In genomic region chr2:235534608-235535422, GRCh38 we compare ENCODE assay signal across 18 cellular contexts. TPM values are rescaled to one million over a fixed set of nuclear protein-coding genes. Genes with fewer than 3 reads are reported as not detected.
DNase-seq lines count a peak whose midpoint lies in the region; ATAC-seq and TF ChIP-seq lines count a peak whose summit lies in the region.
"Had no signal": no experiment of that assay in that cellular context is flagged by ENCODE, and none has a peak within 500 bp of the region (broad histone marks: within the 10 kb centered on the region; RNA-seq: fewer than 3 reads in every experiment).

No MANE protein-coding gene starts in this region.

- H3K4me2 ChIP-seq in BLaER1 = peak overlapping the region; percentile 97
- H3K4me2 ChIP-seq in neural cell (ENCODE audit: low read length) = no peak overlapping the region

- TF ChIP-seq RAD21 in neural cell (conservative IDR thresholded peaks at IDR 0.05) = no peak

- H3F3A ChIP-seq in neural cell (ENCODE audit: insufficient read depth, low read length, poor library complexity, severe bottlenecking) = no peaks in the 10 kb centered on the region

- no peaks in the 10 kb centered on the region for H3K9me2 ChIP-seq in neural cell (ENCODE audit: insufficient read depth, low read length)

- H3K4me3 Mint-ChIP-seq in chondrocyte (ENCODE audit: unreplicated experiment) = no peak overlapping the region
- H3K4me3 Mint-ChIP-seq: CD14-positive monocyte had no signal

- H3K79me2 ChIP-seq in neural cell (replicated peaks; ENCODE audit: insufficient read depth, low read length) = peaks cover 26% of the 10 kb centered on the region

- H3K27ac ChIP-seq in BLaER1 = peak overlapping the region; percentile 77; the same call in 1 of the 2 replicates
- no peak overlapping the region for H3K27ac ChIP-seq in neural cell (ENCODE audit: low read length)
- H3K27ac ChIP-seq: adrenal gland, coronary artery, GM23248, thoracic aorta, VCaP had no signal

- TF ChIP-seq EP300 in neural cell (conservative IDR thresholded peaks at IDR 0.05; ENCODE audit: poor library complexity, severe bottlenecking) = peak; percentile 86

- no peaks in the 10 kb centered on the region for H3K36me3 Mint-ChIP-seq in chondrocyte (ENCODE audit: low read depth)
- H3K36me3 Mint-ChIP-seq: CD14-positive monocyte had no signal

- H3K9me3 Mint-ChIP-seq in chondrocyte (ENCODE audit: low read depth) = peaks cover 4% of the 10 kb centered on the region

- H3K9ac ChIP-seq in BLaER1 (peak overlapping the region; percentile 68; the same call in 1 of the 2 replicates), neural cell (ENCODE audit: low read length) (no peak overlapping the region)
- H3K9ac ChIP-seq: GM23248 had no signal

- H3K36me3 ChIP-seq in BLaER1 = no peaks in the 10 kb centered on the region
- H3K36me3 ChIP-seq in neural cell (ENCODE audit: insufficient read depth, low read length) = no peaks in the 10 kb centered on the region
- H3K36me3 ChIP-seq: adrenal gland, thoracic aorta had no signal

- H3K27me3 ChIP-seq in BLaER1 = no peaks in the 10 kb centered on the region
- H3K27me3 ChIP-seq in neural cell (ENCODE audit: insufficient read depth, low read depth, low read length) = no peaks in the 10 kb centered on the region
- H3K27me3 ChIP-seq: adrenal gland had no signal

- TF ChIP-seq CTCF in chondrocyte (IDR thresholded peaks at IDR 0.05) (no peak), neural cell (IDR thresholded peaks at IDR 0.05; ENCODE audit: poor library complexity, severe bottlenecking) (no peak)

- no peaks in the 10 kb centered on the region for H3K27me3 Mint-ChIP-seq in chondrocyte (ENCODE audit: low read depth)

- DNase-seq in NCI-H187 (lab: John Stamatoyannopoulos, UW) = peak; percentile 6 to 25
- DNase-seq in chondrocyte (ENCODE audit: low spot score) = peak; percentile 69
- DNase-seq in OCI-M1 (lab: John Stamatoyannopoulos, UW) = no peak
- no peak for DNase-seq in GF-D8 (lab: John Stamatoyannopoulos, UW)
- DNase-seq in NCI-H82 treated with DMSO at 0.1 percent for 48 hours (lab: John Stamatoyannopoulos, UW; ENCODE audit: unreplicated experiment) = no peak
- DNase-seq: ACHN; activated CD4-positive, alpha-beta T cell treated with anti-CD3 and anti-CD28 coated beads, Interleukin-2, amount 50 U/mL, for 4 hours; adrenal gland; GM23248; T-helper 2 cell had no signal

- H4K20me1 ChIP-seq in BLaER1 = peaks cover 69% of the 10 kb centered on the region
- H4K20me1 ChIP-seq in neural cell (ENCODE audit: insufficient read depth) = peaks cover 2% of the 10 kb centered on the region

- H3K27ac Mint-ChIP-seq in chondrocyte (ENCODE audit: unreplicated experiment) = no peak overlapping the region
- H3K27ac Mint-ChIP-seq: CD14-positive monocyte had no signal

- H3K4me3 ChIP-seq in BLaER1 (peak overlapping the region; percentile 51), neural cell (ENCODE audit: low read length) (peak overlapping the region; percentile 46)
- H3K4me3 ChIP-seq: adrenal gland, coronary artery, GM23248, thoracic aorta had no signal

- no peak for ATAC-seq in HG02970 (IDR thresholded peaks at IDR 0.05; ENCODE audit: low FRiP score, unreplicated experiment)
- ATAC-seq: sciatic nerve had no signal

- peaks cover 7% of the 10 kb centered on the region for H3K9me3 ChIP-seq in BLaER1
- no peaks in the 10 kb centered on the region for H3K9me3 ChIP-seq in neural cell (ENCODE audit: low read length)
- H3K9me3 ChIP-seq: adrenal gland had no signal

- peaks cover 7% of the 10 kb centered on the region for H3K4me1 Mint-ChIP-seq in chondrocyte (ENCODE audit: low read depth)
- H3K4me1 Mint-ChIP-seq: CD14-positive monocyte had no signal

- H3K4me1 ChIP-seq in BLaER1 = peaks cover 61% of the 10 kb centered on the region

- no peak overlapping the region for H2AFZ ChIP-seq in neural cell (ENCODE audit: low read depth, low read length)
- H2AFZ ChIP-seq: GM23248 had no signal

TF ChIP-seq in neural cell, 6 proteins besides CTCF, POLR2A, EP300 and RAD21:
- TF ChIP-seq MXI1 (conservative IDR thresholded peaks at IDR 0.05; ENCODE audit: poor library complexity, severe bottlenecking) (no peak), POLR2AphosphoS5 (IDR thresholded peaks at IDR 0.05) (peak; percentile 41), REST (IDR thresholded peaks at IDR 0.05; ENCODE audit: borderline replicate concordance) (peak; percentile 36), SMC3 (conservative IDR thresholded peaks at IDR 0.05; ENCODE audit: poor library complexity) (no peak)

RNA-seq across cellular contexts. Expression of gene AGAP1, which starts 41.0 kb away (rescaled TPM):
- 35.5 to 46.7 TPM (median 39.0 TPM) in 3 replicates for total RNA-seq in chondrocyte
- polyA plus RNA-seq in neural cell = 17.4 and 21.9 TPM in 2 replicates
- polyA minus RNA-seq in neural cell = 74.5 and 87.4 TPM in 2 replicates
- polyA plus RNA-seq: CD14-positive monocyte had no signal

Comparison
In these comparisons a context has a peak if more than half of its experiments do, and no peak if none do; other contexts are left out.
1. DNase-seq: peak in NCI-H187 (2 of 2) and chondrocyte (single experiment); none in OCI-M1 (single experiment), GF-D8 (single experiment) and NCI-H82 treated with DMSO at 0.1 percent for 48 hours (single experiment).